In the genomic region with DNA sequence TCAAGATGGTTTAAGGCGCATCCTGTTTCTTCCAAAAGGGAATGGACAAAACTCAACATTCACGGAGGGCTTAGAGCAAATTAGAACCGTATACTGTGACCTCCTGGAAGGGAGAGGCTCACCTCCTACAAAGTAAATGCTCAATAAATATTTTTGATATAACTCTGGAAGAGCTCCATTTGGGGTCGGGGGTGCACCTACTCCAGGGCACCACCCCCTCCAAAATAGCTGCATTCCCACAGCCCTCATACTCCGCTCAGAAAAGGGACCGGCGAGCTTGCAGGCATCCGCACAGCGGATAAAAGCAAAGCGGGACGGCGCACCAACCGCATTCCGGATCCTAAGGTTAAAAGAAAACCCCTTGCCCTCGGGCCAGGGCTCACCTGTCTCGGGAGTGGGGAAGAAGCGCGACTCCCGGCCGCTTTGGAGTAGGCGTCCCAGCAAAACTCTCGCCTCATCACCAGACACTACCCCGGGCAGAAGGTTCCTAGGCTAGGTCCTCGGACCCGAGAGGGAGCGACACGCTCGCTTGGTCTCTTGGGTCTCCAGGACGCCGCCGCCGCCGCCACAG, we compare ENCODE assay signal across 8 cellular contexts. TPM values are rescaled to one million over a fixed set of nuclear protein-coding genes. Genes with fewer than 3 reads are reported as not detected.
DNase-seq lines count a peak whose midpoint lies in the region; ATAC-seq, FAIRE-seq and TF ChIP-seq lines count a peak whose summit lies in the region.

No MANE protein-coding gene starts in this region.

- H3K27me3 ChIP-seq in psoas muscle (ENCODE audit: insufficient read depth in 3 of 3, low read length in 2 of 3) = no peaks in the 10 kb centered on the region

- H3K4me1 Mint-ChIP-seq in activated CD8-positive, alpha-beta memory T cell treated with anti-CD3 and anti-CD28 coated beads, Interleukin-2, amount 10 ng/mL, durations not matched to agents 7 days and 5 days = peaks cover 36% of the 10 kb centered on the region

- no peaks in the 10 kb centered on the region for H3K27me3 Mint-ChIP-seq in activated CD8-positive, alpha-beta memory T cell treated with anti-CD3 and anti-CD28 coated beads, Interleukin-2, amount 10 ng/mL, durations not matched to agents 7 days and 5 days

- H3K9me3 ChIP-seq in psoas muscle = no peaks in the 10 kb centered on the region

- peak; percentile 0 for ATAC-seq in activated CD8-positive, alpha-beta memory T cell treated with anti-CD3 and anti-CD28 coated beads, Interleukin-2, amount 10 ng/mL, durations not matched to agents 7 days and 5 days
- no peak for ATAC-seq in psoas muscle

- H3K27ac ChIP-seq in psoas muscle = peak overlapping the region; percentile 76

- TF ChIP-seq CTCF in fibroblast of pulmonary artery (IDR thresholded peaks at IDR 0.05; ENCODE audit: low read length, missing control alignments) (no peak), psoas muscle (IDR thresholded peaks at IDR 0.05) (no peak)

- intact Hi-C loops in psoas muscle (cut with DNase I) = loop anchor here in 1 of 2 donors (5.0 kb wide), 1 partner anchor 254 kb away; a partner anchor contains a TSS

- H3K27ac Mint-ChIP-seq in activated CD8-positive, alpha-beta memory T cell treated with anti-CD3 and anti-CD28 coated beads, Interleukin-2, amount 10 ng/mL, durations not matched to agents 7 days and 5 days = peak overlapping the region; percentile 94

- no peak for FAIRE-seq in urothelium cell line (lab: Jason Lieb, UNC)

- H3K36me3 ChIP-seq in psoas muscle (ENCODE audit: insufficient read depth in 1 of 2, low read depth in 1 of 2) = no peaks in the 10 kb centered on the region

- H3K36me3 Mint-ChIP-seq in activated CD8-positive, alpha-beta memory T cell treated with anti-CD3 and anti-CD28 coated beads, Interleukin-2, amount 10 ng/mL, durations not matched to agents 7 days and 5 days = peaks cover 7% of the 10 kb centered on the region

- H3K4me1 ChIP-seq in psoas muscle = peaks cover 42% of the 10 kb centered on the region

- 0 to 1% (median 0%) methylated on average over 33 of the region's 33 CpGs for WGBS in psoas muscle, 3 donors

- peak overlapping the region; percentile 90 for H3K4me3 Mint-ChIP-seq in activated CD8-positive, alpha-beta memory T cell treated with anti-CD3 and anti-CD28 coated beads, Interleukin-2, amount 10 ng/mL, durations not matched to agents 7 days and 5 days

- no peaks in the 10 kb centered on the region for H3K9me3 Mint-ChIP-seq in activated CD8-positive, alpha-beta memory T cell treated with anti-CD3 and anti-CD28 coated beads, Interleukin-2, amount 10 ng/mL, durations not matched to agents 7 days and 5 days (ENCODE audit: low read depth)

- peak overlapping the region; percentile 95 for H3K4me3 ChIP-seq in fibroblast of pulmonary artery (replicated peaks; ENCODE audit: low read depth, low read length)
- H3K4me3 ChIP-seq in psoas muscle = peak overlapping the region; percentile 79

- TF ChIP-seq POLR2A in erythroblast (IDR thresholded peaks at IDR 0.05; ENCODE audit: low read length) = no peak

- CTCF ChIA-PET in activated CD8-positive, alpha-beta memory T cell treated with anti-CD3 and anti-CD28 coated beads, Interleukin-2, amount 10 ng/mL, durations not matched to agents 7 days and 5 days (lab: Charles Lee) = interaction anchor here (0.8 to 1.2 kb wide), 4 partner anchors 8 to 273 kb away, joined by 3 read pairs; a partner anchor contains a TSS

- in situ Hi-C loops in SK-MEL-5 (cut with HindIII; ENCODE audit: low pct_unique_long_range_greater_than_20kb, low sequenced_read_pairs) = no loop called here

- no peak for DNase-seq in activated CD8-positive, alpha-beta memory T cell treated with anti-CD3 and anti-CD28 coated beads, Interleukin-2, amount 10 ng/mL, durations not matched to agents 7 days and 5 days
- no peak for DNase-seq in activated CD8-positive, alpha-beta memory T cell treated with anti-CD3 and anti-CD28 coated beads for 24 hours
- DNase-seq in SK-MEL-5 (ENCODE audit: low read depth, low spot score) (peak; percentile 17), fibroblast of pulmonary artery (ENCODE audit: low read depth) (no peak), psoas muscle (no peak), putamen (ENCODE audit: low spot score) (no peak), urothelium cell line (ENCODE audit: low spot score) (no peak), erythroblast (lab: John Stamatoyannopoulos, UW) (no peak)

RNA-seq across cellular contexts. Expression of a gene that starts 0.4 kb away (rescaled TPM):
- 1 to 10 TPM; 7.3 to 7.6 TPM for total RNA-seq in activated CD8-positive, alpha-beta memory T cell treated with anti-CD3 and anti-CD28 coated beads, Interleukin-2, amount 10 ng/mL, durations not matched to agents 7 days and 5 days
- 13.0 and 16.1 TPM in 2 replicates for total RNA-seq in SK-MEL-5 (2014; rRNA removed; shearing (Covaris generic))
- 6.8 and 10.1 TPM in 2 replicates for polyA plus RNA-seq in SK-MEL-5 (2015; cell fraction: cytosol; rRNA removed)
- polyA plus RNA-seq in SK-MEL-5 (2015; cell fraction: nucleus; rRNA removed) = 17.7 and 24.3 TPM in 2 replicates
- total RNA-seq in psoas muscle = 10 to 100 TPM in 2 of 4 donors, 1 to 10 TPM in 2; 4.4 to 17.2 (median 11.5) TPM
- 1 to 10 TPM; 1.7 to 4.0 (median 2.8) TPM for polyA plus RNA-seq in psoas muscle

RNA-seq across cellular contexts. Expression of a gene that starts 0.9 kb away (rescaled TPM):
- total RNA-seq in activated CD8-positive, alpha-beta memory T cell treated with anti-CD3 and anti-CD28 coated beads, Interleukin-2, amount 10 ng/mL, durations not matched to agents 7 days and 5 days = 100 to 1,000 TPM; 169 to 209 TPM
- total RNA-seq in SK-MEL-5 (2014; rRNA removed; shearing (Covaris generic)) = 774 and 885 TPM in 2 replicates
- polyA plus RNA-seq in SK-MEL-5 (2015; cell fraction: cytosol; rRNA removed) = 389 and 426 TPM in 2 replicates
- 294 and 353 TPM in 2 replicates for polyA plus RNA-seq in SK-MEL-5 (2015; cell fraction: nucleus; rRNA removed)
- total RNA-seq in psoas muscle = 100 to 1,000 TPM; 185 to 564 (median 310) TPM
- 100 to 1,000 TPM; 256 to 457 (median 386) TPM for polyA plus RNA-seq in psoas muscle
